ENCODE assay signal across 9 cellular contexts in genomic region chr1:230866171-230866811, GRCh38. TPM values are rescaled to one million over a fixed set of nuclear protein-coding genes. Genes with fewer than 3 reads are reported as not detected.
DNase-seq lines count a peak whose midpoint lies in the region; ATAC-seq and TF ChIP-seq lines count a peak whose summit lies in the region.
"Had no signal": no experiment of that assay in that cellular context is flagged by ENCODE, and none has a peak within 500 bp of the region (broad histone marks: within the 10 kb centered on the region; RNA-seq: fewer than 3 reads in every experiment).

No MANE protein-coding gene starts in this region.

- H3K36me3 Mint-ChIP-seq in natural killer cell = no peaks in the 10 kb centered on the region
- H3K36me3 Mint-ChIP-seq in natural killer cell treated with Interleukin-12 subunit alpha and Interleukin-12 subunit beta and Interleukin-15 and Interleukin-18, amount 100 ng/mL, for 72 hours = no peaks in the 10 kb centered on the region
- H3K36me3 Mint-ChIP-seq in naive thymus-derived CD4-positive, alpha-beta T cell = no peaks in the 10 kb centered on the region

- peaks cover 13 to 17% of the 10 kb centered on the region in 2 donors for H3K4me1 Mint-ChIP-seq in natural killer cell
- H3K4me1 Mint-ChIP-seq in natural killer cell treated with Interleukin-12 subunit alpha and Interleukin-12 subunit beta and Interleukin-15 and Interleukin-18, amount 100 ng/mL, for 72 hours (ENCODE audit: low read depth in 2 of 2) = peaks cover 11 to 15% of the 10 kb centered on the region in 2 donors
- H3K4me1 Mint-ChIP-seq in naive thymus-derived CD4-positive, alpha-beta T cell = peaks cover 11 to 42% (median 31%) of the 10 kb centered on the region in 7 donors

- CTCF ChIA-PET in naive thymus-derived CD4-positive, alpha-beta T cell (lab: Charles Lee) = no interaction called here

- TF ChIP-seq CTCF in natural killer cell (IDR thresholded peaks at IDR 0.05) = no peak

- POLR2A ChIA-PET in naive thymus-derived CD4-positive, alpha-beta T cell (lab: Charles Lee) = no interaction called here

- no peaks in the 10 kb centered on the region for H3K9me3 Mint-ChIP-seq in natural killer cell
- no peaks in the 10 kb centered on the region for H3K9me3 Mint-ChIP-seq in natural killer cell treated with Interleukin-12 subunit alpha and Interleukin-12 subunit beta and Interleukin-15 and Interleukin-18, amount 100 ng/mL, for 72 hours
- H3K9me3 Mint-ChIP-seq in naive thymus-derived CD4-positive, alpha-beta T cell = no peaks in the 10 kb centered on the region

- no peak overlapping the region for H3K27ac ChIP-seq in naive thymus-derived CD4-positive, alpha-beta T cell (ENCODE audit: low read depth, low read length)

- ATAC-seq in natural killer cell = no peak
- ATAC-seq in natural killer cell treated with Interleukin-12 subunit alpha and Interleukin-12 subunit beta and Interleukin-15 and Interleukin-18, amount 100 ng/mL, for 72 hours = no peak
- no peak for ATAC-seq in naive thymus-derived CD4-positive, alpha-beta T cell
- no peak for ATAC-seq in HG02885 (IDR thresholded peaks at IDR 0.05; ENCODE audit: poor library complexity, unreplicated experiment)
- ATAC-seq in GM18873 (IDR thresholded peaks at IDR 0.05; ENCODE audit: low FRiP score, unreplicated experiment) = no peak
- no peak for ATAC-seq in HG03025 (IDR thresholded peaks at IDR 0.05; ENCODE audit: low FRiP score, unreplicated experiment)

- no peak for DNase-seq in natural killer cell
- DNase-seq in natural killer cell treated with Interleukin-12 subunit alpha and Interleukin-12 subunit beta and Interleukin-15 and Interleukin-18, amount 100 ng/mL, for 72 hours (ENCODE audit: low spot score) = no peak
- peak; percentile 47 to 68 for DNase-seq in erythroblast (lab: John Stamatoyannopoulos, UW)
- DNase-seq in naive thymus-derived CD4-positive, alpha-beta T cell = no peak
- no peak for DNase-seq in activated T-cell treated with anti-CD3 and anti-CD28 coated beads, Interleukin-2, amount 50 U/mL, for 48 hours
- DNase-seq: stimulated activated CD4-positive, alpha-beta T cell treated with anti-CD3 and anti-CD28 coated beads, Interleukin-4, amount 100 ng/mL, for 1 hour had no signal

- no peak for TF ChIP-seq POLR2A in erythroblast (IDR thresholded peaks at IDR 0.05; ENCODE audit: low read length)

- no peak overlapping the region for H3K27ac Mint-ChIP-seq in natural killer cell
- H3K27ac Mint-ChIP-seq in natural killer cell treated with Interleukin-12 subunit alpha and Interleukin-12 subunit beta and Interleukin-15 and Interleukin-18, amount 100 ng/mL, for 72 hours = no peak overlapping the region
- no peak overlapping the region for H3K27ac Mint-ChIP-seq in naive thymus-derived CD4-positive, alpha-beta T cell

- peaks cover 0 to 5% of the 10 kb centered on the region in 2 donors for H3K4me1 ChIP-seq in naive thymus-derived CD4-positive, alpha-beta T cell (ENCODE audit: control insufficient read depth in 2 of 2, insufficient read depth in 2 of 2, low read length in 2 of 2)

- peaks cover 0 to 3% (median 0%) of the 10 kb centered on the region in 3 experiments for H3K36me3 ChIP-seq in naive thymus-derived CD4-positive, alpha-beta T cell (ENCODE audit: control insufficient read depth in 2 of 3, insufficient read depth in 3 of 3, low read length in 3 of 3)

- peaks cover 13 to 29% of the 10 kb centered on the region in 2 donors for H3K27me3 Mint-ChIP-seq in natural killer cell (ENCODE audit: low read depth in 2 of 2)
- peaks cover 14 to 17% of the 10 kb centered on the region in 2 donors for H3K27me3 Mint-ChIP-seq in natural killer cell treated with Interleukin-12 subunit alpha and Interleukin-12 subunit beta and Interleukin-15 and Interleukin-18, amount 100 ng/mL, for 72 hours
- H3K27me3 Mint-ChIP-seq in naive thymus-derived CD4-positive, alpha-beta T cell = peaks cover 8 to 32% (median 16%) of the 10 kb centered on the region in 5 donors

- peak overlapping the region; percentile 91 for H3K4me3 Mint-ChIP-seq in natural killer cell
- H3K4me3 Mint-ChIP-seq in natural killer cell treated with Interleukin-12 subunit alpha and Interleukin-12 subunit beta and Interleukin-15 and Interleukin-18, amount 100 ng/mL, for 72 hours = no peak overlapping the region
- H3K4me3 Mint-ChIP-seq in naive thymus-derived CD4-positive, alpha-beta T cell = peak overlapping the region in 7 of 10 donors; percentile 17 to 88 (median 70)

- H3K9me3 ChIP-seq in naive thymus-derived CD4-positive, alpha-beta T cell (ENCODE audit: control insufficient read depth in 2 of 3, low read length in 3 of 3) = no peaks in the 10 kb centered on the region

- intact Hi-C loops in natural killer cell (cut with micrococcal nuclease) = no loop called here
- intact Hi-C loops in naive thymus-derived CD4-positive, alpha-beta T cell (cut with micrococcal nuclease) = loop anchor here (5.0 to 10.0 kb wide), 5 partner anchors 114 to 799 kb away; partner anchors contain the start of genes EXOC8 (in 2 of the 2), SPRTN (in 2 of the 2), GALNT2 (in 1 of the 2) and TSNAX (in 1 of the 2)

- H3K27me3 ChIP-seq in naive thymus-derived CD4-positive, alpha-beta T cell (ENCODE audit: control insufficient read depth in 2 of 2, insufficient read depth in 2 of 2, low read length in 2 of 2) = peaks cover 0 to 7% of the 10 kb centered on the region in 2 donors

- no peak overlapping the region for H3K4me3 ChIP-seq in naive thymus-derived CD4-positive, alpha-beta T cell (ENCODE audit: low read length)

RNA-seq across cellular contexts. Expression of gene C1orf198, which starts 2.0 kb away (rescaled TPM):
- total RNA-seq in natural killer cell = 1 to 10 TPM; 2.4 to 3.2 (median 3.1) TPM
- 1 to 10 TPM; 2.0 to 3.7 TPM for total RNA-seq in natural killer cell treated with Interleukin-12 subunit alpha and Interleukin-12 subunit beta and Interleukin-15 and Interleukin-18, amount 100 ng/mL, for 72 hours
- total RNA-seq in naive thymus-derived CD4-positive, alpha-beta T cell = 1 to 10 TPM; 2.9 to 6.0 (median 3.7) TPM
- 1 to 10 TPM; 6.3 to 8.1 TPM for polyA plus RNA-seq in naive thymus-derived CD4-positive, alpha-beta T cell

Comparison
In these comparisons a context has a peak if more than half of its experiments do, and no peak if none do; other contexts are left out.
1. DNase-seq: peak in erythroblast (2 of 2); none in natural killer cell (single experiment), natural killer cell treated with Interleukin-12 subunit alpha and Interleukin-12 subunit beta and Interleukin-15 and Interleukin-18, amount 100 ng/mL, for 72 hours (single experiment), naive thymus-derived CD4-positive, alpha-beta T cell (0 of 9) and activated T-cell treated with anti-CD3 and anti-CD28 coated beads, Interleukin-2, amount 50 U/mL, for 48 hours (0 of 2).